8 cellular contexts compared by ENCODE assay signal in genomic region chr17:17822189-17822978, GRCh38. TPM values are rescaled to one million over a fixed set of nuclear protein-coding genes. Genes with fewer than 3 reads are reported as not detected.
DNase-seq lines count a peak whose midpoint lies in the region; ATAC-seq and TF ChIP-seq lines count a peak whose summit lies in the region.

No MANE protein-coding gene starts in this region.

- POLR2A ChIA-PET in PC-9 (lab: Charles Lee; ENCODE audit: unreplicated experiment) = interaction anchor here (0.6 to 0.7 kb wide), 2 partner anchors 10 to 14 kb away, joined by 3 to 4 read pairs; no protein-coding TSS in a partner anchor

- H3K9me3 Mint-ChIP-seq in CD4-positive, CD25-positive, alpha-beta regulatory T cell = no peaks in the 10 kb centered on the region

- peaks cover 86% of the 10 kb centered on the region for H3K79me2 ChIP-seq in PC-9 (ENCODE audit: low read depth)

- TF ChIP-seq POLR2A in erythroblast (IDR thresholded peaks at IDR 0.05; ENCODE audit: low read length) = peak; percentile 36

- peak overlapping the region in 2 of 3 donors; percentile 49 to 51 for H3K27ac Mint-ChIP-seq in CD4-positive, CD25-positive, alpha-beta regulatory T cell

- DNase-seq in CD4-positive, CD25-positive, alpha-beta regulatory T cell = no peak
- no peak for DNase-seq in PC-9
- DNase-seq in erythroblast (lab: John Stamatoyannopoulos, UW) = peak; percentile 50 to 52
- DNase-seq in stimulated activated CD4-positive, alpha-beta T cell treated with anti-CD3 and anti-CD28 coated beads, Interleukin-4, amount 100 ng/mL, for 24 hours = no peak
- no peak for DNase-seq in NAMALWA (ENCODE audit: low spot score)
- no peak for DNase-seq in HuH-7.5 (ENCODE audit: low spot score)

- peak overlapping the region; percentile 65 to 80 (median 78) for H3K4me3 Mint-ChIP-seq in CD4-positive, CD25-positive, alpha-beta regulatory T cell

- no peaks in the 10 kb centered on the region for H3K36me3 ChIP-seq in CD4-positive, CD25-positive, alpha-beta regulatory T cell (ENCODE audit: control insufficient read depth, insufficient read depth, low read length)
- H3K36me3 ChIP-seq in PC-9 (ENCODE audit: low read depth) (peaks cover 34% of the 10 kb centered on the region), neuron (ENCODE audit: insufficient read depth, low read length) (peaks cover 4% of the 10 kb centered on the region)

- no TSS peak for BruUV-seq in PC-9 (replicated peaks; lab: Mats Ljungman, UMichigan)

- ATAC-seq in CD4-positive, CD25-positive, alpha-beta regulatory T cell (ENCODE audit: low read depth in 2 of 2) = no peak
- ATAC-seq in GM21390 (IDR thresholded peaks at IDR 0.05; ENCODE audit: unreplicated experiment) = no peak

- H3K27me3 Mint-ChIP-seq in CD4-positive, CD25-positive, alpha-beta regulatory T cell = no peaks in the 10 kb centered on the region

- H3K4me1 ChIP-seq in CD4-positive, CD25-positive, alpha-beta regulatory T cell (ENCODE audit: control insufficient read depth, insufficient read depth, low read length, poor library complexity, severe bottlenecking) = peaks cover 67% of the 10 kb centered on the region
- H3K4me1 ChIP-seq in PC-9 (replicated peaks; ENCODE audit: insufficient read depth) (peaks cover 91% of the 10 kb centered on the region), neuron (ENCODE audit: insufficient read depth, low read length) (peaks cover 26% of the 10 kb centered on the region)

- TF ChIP-seq CTCF in PC-9 (conservative IDR thresholded peaks at IDR 0.05) = no peak

- no peak overlapping the region for H3K27ac ChIP-seq in CD4-positive, CD25-positive, alpha-beta regulatory T cell (ENCODE audit: insufficient read depth, low read length, poor library complexity, severe bottlenecking)
- peak overlapping the region; percentile 45 for H3K27ac ChIP-seq in PC-9

- H3K4me2 ChIP-seq in PC-9 = peak overlapping the region; percentile 92

- peaks cover 64% of the 10 kb centered on the region for H4K20me1 ChIP-seq in PC-9 (ENCODE audit: insufficient read depth)

- no peaks in the 10 kb centered on the region for H3K9me2 ChIP-seq in PC-9 (ENCODE audit: insufficient read depth)

- H2AFZ ChIP-seq in PC-9 (no peak overlapping the region), neuron (ENCODE audit: low read depth, low read length) (no peak overlapping the region)

- peaks cover 0 to 83% (median 58%) of the 10 kb centered on the region in 4 donors for H3K4me1 Mint-ChIP-seq in CD4-positive, CD25-positive, alpha-beta regulatory T cell

- H3K27me3 ChIP-seq in CD4-positive, CD25-positive, alpha-beta regulatory T cell (ENCODE audit: control insufficient read depth, insufficient read depth, low read length) = no peaks in the 10 kb centered on the region
- H3K27me3 ChIP-seq in PC-9 (ENCODE audit: insufficient read depth, low read depth) = no peaks in the 10 kb centered on the region
- H3K27me3 ChIP-seq in neuron (ENCODE audit: insufficient read depth, low read length) = no peaks in the 10 kb centered on the region

- peaks cover 80% of the 10 kb centered on the region for H3F3A ChIP-seq in PC-9 (ENCODE audit: insufficient read depth, low read depth)

- no peaks in the 10 kb centered on the region for H3K9me3 ChIP-seq in CD4-positive, CD25-positive, alpha-beta regulatory T cell (ENCODE audit: control insufficient read depth in 2 of 2, low read length in 2 of 2)
- H3K9me3 ChIP-seq in PC-9 (ENCODE audit: insufficient read depth, low read depth) = no peaks in the 10 kb centered on the region
- H3K9me3 ChIP-seq in neuron (ENCODE audit: low read length) = no peaks in the 10 kb centered on the region

- CTCF ChIA-PET in PC-9 (lab: Charles Lee) = no interaction called here

- peaks cover 5% of the 10 kb centered on the region for H3K36me3 Mint-ChIP-seq in CD4-positive, CD25-positive, alpha-beta regulatory T cell

- peak overlapping the region; percentile 62 for H3K4me3 ChIP-seq in CD4-positive, CD25-positive, alpha-beta regulatory T cell (ENCODE audit: low read depth, low read length)
- peak overlapping the region; percentile 52; the same call in 1 of the 2 replicates for H3K4me3 ChIP-seq in PC-9
- peak overlapping the region; percentile 50 for H3K4me3 ChIP-seq in neuron (ENCODE audit: low read length)

- intact Hi-C loops in PC-9 (cut with micrococcal nuclease; ENCODE audit: unreplicated experiment) = loop anchor here (5.0 kb wide), 1 partner anchor 215 kb away; the partner anchor contains the start of genes ATPAF2 and GID4

RNA-seq across cellular contexts. Expression of gene SREBF1, which starts 14.4 kb away (rescaled TPM):
- 141 TPM for total RNA-seq in CD4-positive, CD25-positive, alpha-beta regulatory T cell
- polyA plus RNA-seq in CD4-positive, CD25-positive, alpha-beta regulatory T cell = 1 to 10 TPM; 4.5 to 6.7 (median 6.0) TPM
- 243 and 360 TPM in 2 replicates for total RNA-seq in PC-9 (2021)

Comparison
In these comparisons a context has a peak if more than half of its experiments do, and no peak if none do; other contexts are left out.
1. DNase-seq: peak in erythroblast (2 of 2); none in CD4-positive, CD25-positive, alpha-beta regulatory T cell (0 of 3), PC-9 (0 of 2), stimulated activated CD4-positive, alpha-beta T cell treated with anti-CD3 and anti-CD28 coated beads, Interleukin-4, amount 100 ng/mL, for 24 hours (single experiment), NAMALWA (single experiment) and HuH-7.5 (single experiment).
2. Peak in every context shown above with its lines, with median percentiles within 50 percentile points of each other: H3K4me3 ChIP-seq.